In the genomic region with DNA sequence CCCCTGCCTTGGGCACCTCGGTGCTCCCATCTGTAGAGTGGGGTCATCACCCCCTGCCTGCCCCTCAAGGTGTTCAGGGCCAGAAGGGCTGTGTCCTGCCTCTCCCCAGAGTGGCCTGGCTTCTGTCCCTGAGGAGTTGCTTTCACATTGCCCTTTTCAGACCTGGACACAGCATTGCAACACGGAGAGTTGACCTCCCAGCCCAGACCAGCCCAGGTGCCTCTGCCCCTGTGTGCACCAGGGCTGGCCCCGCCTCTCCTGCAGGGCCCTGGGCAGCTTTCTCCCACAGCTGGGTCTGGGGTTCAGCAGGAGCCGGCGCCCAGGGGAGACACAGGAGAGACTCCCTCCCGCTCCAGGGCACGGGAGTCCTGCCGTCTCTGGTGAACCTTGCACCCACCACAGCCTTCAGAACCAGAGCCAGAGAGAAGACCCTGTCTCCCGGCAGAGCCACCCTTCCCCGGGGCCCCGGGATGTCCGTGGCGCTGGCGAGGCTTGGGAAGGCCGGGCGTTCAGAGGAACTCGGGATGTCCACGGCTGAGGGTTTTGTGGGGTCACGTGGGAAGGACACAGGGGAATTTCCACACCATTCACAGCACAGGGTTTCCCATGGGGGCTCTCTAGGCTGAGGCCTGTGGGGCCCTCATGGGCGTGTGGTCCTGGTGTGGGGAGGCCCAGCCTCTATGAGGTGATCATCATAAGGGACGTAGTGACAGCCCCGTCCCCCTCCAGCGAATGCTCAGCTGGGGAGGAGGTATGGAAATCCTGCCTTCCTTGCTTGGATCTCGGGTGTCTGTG, we compare ENCODE assay signal across 13 cellular contexts. TPM values are rescaled to one million over a fixed set of nuclear protein-coding genes. Genes with fewer than 3 reads are reported as not detected.
DNase-seq lines count a peak whose midpoint lies in the region; ATAC-seq, FAIRE-seq and TF ChIP-seq lines count a peak whose summit lies in the region.
"Had no signal": no experiment of that assay in that cellular context is flagged by ENCODE, and none has a peak within 500 bp of the region (broad histone marks: within the 10 kb centered on the region; RNA-seq: fewer than 3 reads in every experiment).

No MANE protein-coding gene starts in this region.

- H4K8ac ChIP-seq in H1 (ENCODE audit: extremely low read depth, insufficient read depth, low read length): peak overlapping the region; percentile 65

- no peak for FAIRE-seq in H1 (lab: Jason Lieb, UNC)
- FAIRE-seq: GM18507 had no signal

- DNase-seq in H1 (ENCODE audit: low read depth in 1 of 2, low spot score in 2 of 2): no peak
- DNase-seq in smooth muscle cell (lab: John Stamatoyannopoulos, UW; ENCODE audit: unreplicated experiment): no peak
- DNase-seq in SIG-M5 (lab: John Stamatoyannopoulos, UW): no peak
- DNase-seq in HuH-7 (ENCODE audit: low spot score): no peak
- no peak for DNase-seq in NCI-H2029 treated with DMSO at 0.1 percent for 48 hours (lab: John Stamatoyannopoulos, UW)
- no peak for DNase-seq in DMS79 (lab: John Stamatoyannopoulos, UW)
- DNase-seq: NCI-H2029 had no signal

- no peak overlapping the region for H2AK5ac ChIP-seq in H1 (ENCODE audit: low read depth, low read length)

- peak overlapping the region; percentile 12 for H4K5ac ChIP-seq in H1 (ENCODE audit: insufficient read length, low read depth, low read length)

- TF ChIP-seq RAD21 in H1 (IDR thresholded peaks at IDR 0.05 in 1 of 2, conservative IDR thresholded peaks at IDR 0.05 in 1 of 2; ENCODE audit: low read depth in 2 of 2, low read length in 2 of 2): no peak

- H3F3A ChIP-seq in smooth muscle cell (ENCODE audit: low read depth): no peaks in the 10 kb centered on the region

- H4K91ac ChIP-seq in H1 (replicated peaks; ENCODE audit: insufficient read length, low read length): no peak overlapping the region

- H3K79me2 ChIP-seq in H1 (ENCODE audit: control insufficient read depth in 1 of 2, insufficient read depth in 2 of 2, low read length in 2 of 2): no peaks in the 10 kb centered on the region
- H3K79me2 ChIP-seq in smooth muscle cell (ENCODE audit: low read depth): no peaks in the 10 kb centered on the region

- H3K27ac ChIP-seq in H1 (ENCODE audit: low read depth, low read length): no peak overlapping the region
- H3K27ac ChIP-seq in smooth muscle cell (ENCODE audit: low read depth): no peak overlapping the region
- H3K27ac ChIP-seq: cardiac muscle cell had no signal

- H3K56ac ChIP-seq in H1 (replicated peaks; ENCODE audit: insufficient read length, low read depth, low read length): no peak overlapping the region

- no peaks in the 10 kb centered on the region; the same call in 1 of the 2 replicates for H3K79me1 ChIP-seq in H1 (ENCODE audit: low read depth, low read length)

- TF ChIP-seq CTCF in H1 (IDR thresholded peaks at IDR 0.05; ENCODE audit: control extremely low read depth in 1 of 3, insufficient read depth in 1 of 3, low read depth in 1 of 3, low read length in 3 of 3) (no peak), smooth muscle cell (IDR thresholded peaks at IDR 0.05; ENCODE audit: borderline replicate concordance, insufficient read depth, poor library complexity, severe bottlenecking) (no peak)

- H2BK20ac ChIP-seq in H1 (ENCODE audit: low read length): no peak overlapping the region

- H3K27me3 ChIP-seq in H1 (replicated peaks in 1 of 4; ENCODE audit: control insufficient read depth in 3 of 4, extremely low read depth in 1 of 4, insufficient read depth in 3 of 4, low read length in 3 of 4) (no peaks in the 10 kb centered on the region), smooth muscle cell (ENCODE audit: low read depth) (no peaks in the 10 kb centered on the region)
- H3K27me3 ChIP-seq: cardiac muscle cell had no signal

- H3K9ac ChIP-seq in H1 (replicated peaks in 1 of 4; ENCODE audit: extremely low read depth in 1 of 4, low read depth in 3 of 4, low read length in 3 of 4) (no peak overlapping the region), smooth muscle cell (ENCODE audit: low read depth) (no peak overlapping the region)

- H2BK15ac ChIP-seq in H1 (ENCODE audit: low read length): no peak overlapping the region

- H2AFZ ChIP-seq in H1 (ENCODE audit: low read length) (no peak overlapping the region), smooth muscle cell (ENCODE audit: low read depth) (no peak overlapping the region)

- no peak overlapping the region for H3K4me3 ChIP-seq in H1 (ENCODE audit: extremely low read depth in 1 of 4, insufficient read depth in 2 of 4, low read depth in 3 of 4, low read length in 4 of 4)
- H3K4me3 ChIP-seq in smooth muscle cell: no peak overlapping the region
- H3K4me3 ChIP-seq: cardiac muscle cell had no signal

- TF ChIP-seq POLR2A in H1 (IDR thresholded peaks at IDR 0.05; ENCODE audit: control extremely low read depth in 1 of 2, low read depth in 2 of 2, low read length in 2 of 2): no peak

- H2BK5ac ChIP-seq in H1 (ENCODE audit: low read depth, low read length): no peak overlapping the region

- H3K23me2 ChIP-seq in H1 (ENCODE audit: low read depth, low read length): no peaks in the 10 kb centered on the region

- H3K14ac ChIP-seq in H1 (ENCODE audit: insufficient read length): no peak overlapping the region

- CTCF ChIA-PET in H1 (lab: Charles Lee; ENCODE audit: partially characterized antibody): no interaction called here

- H3K36me3 ChIP-seq in H1 (ENCODE audit: control insufficient read depth in 2 of 4, insufficient read depth in 4 of 4, low read length in 3 of 4): no peaks in the 10 kb centered on the region
- no peaks in the 10 kb centered on the region for H3K36me3 ChIP-seq in smooth muscle cell (ENCODE audit: low read depth)
- H3K36me3 ChIP-seq: cardiac muscle cell had no signal

- H4K20me1 ChIP-seq in H1 (replicated peaks in 1 of 2; ENCODE audit: control insufficient read depth in 1 of 2, insufficient read depth in 2 of 2, low read length in 2 of 2) (no peaks in the 10 kb centered on the region), smooth muscle cell (ENCODE audit: low read depth) (no peaks in the 10 kb centered on the region)

- no peak overlapping the region for H3K23ac ChIP-seq in H1 (ENCODE audit: insufficient read length)

- POLR2A ChIA-PET in H1 (lab: Charles Lee; ENCODE audit: partially characterized antibody): no interaction called here

- no peak overlapping the region for H3K18ac ChIP-seq in H1 (ENCODE audit: extremely low read depth, low read length)

- H3K9me3 ChIP-seq in H1 (ENCODE audit: insufficient read depth in 2 of 2, low read depth in 1 of 2, low read length in 1 of 2) (peaks cover 0 to 14% of the 10 kb centered on the region in 2 experiments; a peak in 1 of 4 replicates), smooth muscle cell (replicated peaks; ENCODE audit: low read depth) (no peaks in the 10 kb centered on the region)

- H3K4me2 ChIP-seq in H1 (ENCODE audit: insufficient read depth in 1 of 2, low read depth in 2 of 2, low read length in 2 of 2): no peak overlapping the region
- peak overlapping the region; percentile 40 for H3K4me2 ChIP-seq in smooth muscle cell

- H3K4me1 ChIP-seq in H1 (replicated peaks in 1 of 4; ENCODE audit: control insufficient read depth in 3 of 4, insufficient read depth in 4 of 4, low read length in 3 of 4): peaks cover 0 to 2% (median 0%) of the 10 kb centered on the region in 4 experiments; a peak in 1 of 7 replicates
- H3K4me1 ChIP-seq in smooth muscle cell (ENCODE audit: low read depth): no peaks in the 10 kb centered on the region

- no peak for TF ChIP-seq EP300 in H1 (IDR thresholded peaks at IDR 0.05; ENCODE audit: borderline replicate concordance in 1 of 2, low read depth in 2 of 2, low read length in 2 of 2)

- no peak overlapping the region for H2BK120ac ChIP-seq in H1 (replicated peaks; ENCODE audit: low read depth, low read length)

- no peak overlapping the region for H3K4ac ChIP-seq in H1 (replicated peaks; ENCODE audit: insufficient read length, low read depth, low read length)

- ATAC-seq in GM19452 (IDR thresholded peaks at IDR 0.05; ENCODE audit: unreplicated experiment): peak; percentile 16
- ATAC-seq in HG02885 (IDR thresholded peaks at IDR 0.05; ENCODE audit: poor library complexity, unreplicated experiment): peak; percentile 19

- no peak overlapping the region for H2BK12ac ChIP-seq in H1 (ENCODE audit: low read depth, low read length)

- WGBS in H1 (ENCODE audit: extremely low coverage in 1 of 2, insufficient coverage in 1 of 2, insufficient read length in 1 of 2, insufficient replicate concordance in 2 of 2, low coverage in 1 of 2, low lambda C conversion rate in 2 of 2, missing lambda C conversion rate in 1 of 2), 2 experiments: 79% methylated on average over 24 of the region's 24 CpGs; no CpG with 5 or more reads in 1 of the 2 experiments
- WGBS in smooth muscle cell (ENCODE audit: low lambda C conversion rate): 74% methylated on average over 24 of the region's 24 CpGs

TF ChIP-seq in H1, 55 proteins besides CTCF, POLR2A, EP300 and RAD21:
- TF ChIP-seq FOSL1 (IDR thresholded peaks at IDR 0.05; ENCODE audit: insufficient read depth, low read depth, low read length) (no peak), TBP (IDR thresholded peaks at IDR 0.05; ENCODE audit: low read depth, low read length) (0 out of 2 replicates have a peak, but pooled peaks have one; percentile 22), SRF (IDR thresholded peaks at IDR 0.05; ENCODE audit: low read depth, low read length) (no peak)

RNA-seq across cellular contexts. Expression of a gene that starts 23.2 kb away (rescaled TPM):
- total RNA-seq in H1 (2021; fragmentation: NEBNext Ultra II Directional; extraction: Animal tissue kit (Norgen Biotek cat#: 25700)): 0.21 and 0.28 TPM in 2 replicates
- polyA plus RNA-seq in H1 (2011; rRNA removed) (0.23 and 0.60 TPM in 2 replicates), smooth muscle cell (0.26 and 0.87 TPM in 2 replicates)
- polyA plus RNA-seq in H1 (2011; cell fraction: cytosol; rRNA removed): 0.21 TPM
- 1.2 TPM for polyA plus RNA-seq in H1 (2011; cell fraction: nucleus; rRNA removed)
- 0.09 to 0.21 TPM (median 0.11 TPM) in 3 of 4 replicates, not detected in the other for polyA plus RNA-seq in H1 (2012, experiment 1 of 2)
- 0.04 TPM for polyA plus RNA-seq in H1 (2012, experiment 2 of 2)
- polyA plus RNA-seq in H1 (2013, experiment 1 of 2): 0.06 TPM
- 0.04 TPM for polyA plus RNA-seq in H1 (2013, experiment 2 of 2)
- polyA minus RNA-seq in H1 (2011; rRNA and poly(A)+ RNA removed): 0.46 and 0.69 TPM in 2 replicates
- 0.29 TPM for polyA minus RNA-seq in H1 (2011; cell fraction: cytosol; rRNA and poly(A)+ RNA removed)
- 0.80 TPM for polyA minus RNA-seq in H1 (2011; cell fraction: nucleus; rRNA and poly(A)+ RNA removed)
- total RNA-seq in smooth muscle cell: 5.8 TPM in 1 of 2 replicates, not detected in the other
- total RNA-seq: cardiac muscle cell, H7, RPMI7951 had no signal
